Comparison of ENCODE assay signal across 1 cellular context in the genomic region with DNA sequence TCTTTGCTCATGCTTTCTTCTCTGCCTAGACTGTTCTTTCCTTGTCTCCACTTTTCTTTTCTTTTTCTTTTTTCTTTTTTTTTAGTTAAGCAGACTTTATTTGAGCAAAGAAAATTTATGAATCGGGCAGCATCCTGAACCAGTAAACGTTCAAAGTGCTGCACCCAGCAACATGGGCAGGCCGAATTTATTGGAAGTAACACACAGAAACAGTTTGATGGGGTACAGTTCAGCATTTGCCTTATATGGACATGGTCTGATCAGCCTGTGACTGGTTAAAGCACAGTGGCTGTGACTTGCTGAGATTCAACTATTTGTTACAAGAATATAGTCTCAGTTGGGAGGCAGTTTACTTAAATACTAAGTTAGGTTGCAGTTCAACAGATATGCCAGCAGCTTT.
TF ChIP-seq lines count a peak whose summit lies in the region.

No MANE protein-coding gene starts in this region.

TF ChIP-seq in GM12891, 5 proteins besides CTCF, POLR2A, EP300 and RAD21:
- TF ChIP-seq POLR2AphosphoS5 (IDR thresholded peaks at IDR 0.05; ENCODE audit: low read depth, low read length) (no peak), PAX5 (IDR thresholded peaks at IDR 0.05; ENCODE audit: insufficient read depth, low read length, severe bottlenecking) (no peak), POU2F2 (IDR thresholded peaks at IDR 0.05; ENCODE audit: low read depth, low read length) (no peak), SPI1 (IDR thresholded peaks at IDR 0.05; ENCODE audit: low read depth, low read length) (no peak), TAF1 (IDR thresholded peaks at IDR 0.05; ENCODE audit: low read depth, low read length) (no peak)
